ENCODE assay signal across 14 cellular contexts in the genomic region with DNA sequence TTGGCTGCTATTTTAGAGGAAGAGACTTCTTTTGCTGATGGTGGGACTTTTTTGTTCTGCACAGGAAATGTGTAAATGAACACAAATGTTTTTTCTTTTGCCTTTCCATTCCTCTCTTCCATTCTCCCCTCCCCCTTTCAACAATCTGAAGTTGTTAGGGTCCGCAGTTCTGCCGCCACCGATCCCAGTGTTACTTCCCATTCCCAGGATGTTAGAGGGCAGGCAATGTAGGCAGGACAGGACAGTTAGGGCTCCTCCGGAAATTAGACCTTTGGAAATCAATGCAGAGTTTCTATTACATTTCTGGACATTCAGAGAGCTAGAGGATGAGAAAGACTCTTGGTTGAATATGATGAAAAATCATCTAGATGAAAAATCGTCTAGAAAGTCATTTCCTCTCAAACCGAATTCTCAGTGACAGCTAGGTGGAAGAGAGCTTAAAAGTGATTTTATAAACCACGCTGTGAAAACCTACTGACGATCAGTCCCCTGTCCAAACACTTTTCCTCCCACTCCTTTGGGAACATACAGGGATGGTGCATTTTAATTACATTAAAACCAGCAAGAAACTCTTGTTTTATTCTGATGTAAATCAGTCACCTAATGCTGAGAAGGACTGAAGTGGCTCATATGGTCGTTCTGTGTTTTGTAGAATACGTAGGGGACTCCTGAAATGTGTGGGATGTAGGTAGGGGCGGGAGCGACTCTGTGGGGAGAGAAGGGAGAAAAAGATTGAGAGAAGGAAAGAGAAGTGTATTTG. TPM values are rescaled to one million over a fixed set of nuclear protein-coding genes. Genes with fewer than 3 reads are reported as not detected.
DNase-seq lines count a peak whose midpoint lies in the region; ATAC-seq and TF ChIP-seq lines count a peak whose summit lies in the region.
"Had no signal": no experiment of that assay in that cellular context is flagged by ENCODE, and none has a peak within 500 bp of the region (broad histone marks: within the 10 kb centered on the region; RNA-seq: fewer than 3 reads in every experiment).

No MANE protein-coding gene starts in this region.

- H3K4me3 ChIP-seq in GM23338: peak overlapping the region; percentile 59
- H3K4me3 ChIP-seq in WI38 (ENCODE audit: low read depth, low read length): peak overlapping the region; percentile 48; the same call in 1 of the 2 replicates
- peak overlapping the region; percentile 46 for H3K4me3 ChIP-seq in fibroblast of pulmonary artery (replicated peaks; ENCODE audit: low read depth, low read length)
- H3K4me3 ChIP-seq in neuron (ENCODE audit: low read length): no peak overlapping the region

- H3F3A ChIP-seq in GM23338 (replicated peaks; ENCODE audit: low read depth): 0 out of 2 replicates have a peak, but pooled peaks cover 6% of the 10 kb centered on the region

- peaks cover 67% of the 10 kb centered on the region for H3K27me3 Mint-ChIP-seq in GM23338 (ENCODE audit: insufficient read depth, low read depth, poor library complexity)

- no peaks in the 10 kb centered on the region for H4K20me1 ChIP-seq in GM23338 (replicated peaks; ENCODE audit: insufficient read depth)

- H2AFZ ChIP-seq in GM23338: no peak overlapping the region; the same call in 1 of the 2 replicates
- H2AFZ ChIP-seq in neuron (ENCODE audit: low read depth, low read length): peak overlapping the region; percentile 73

- no peak for TF ChIP-seq CTCF in GM23338 (conservative IDR thresholded peaks at IDR 0.05; ENCODE audit: low read depth in 2 of 2)
- TF ChIP-seq CTCF in WI38 (IDR thresholded peaks at IDR 0.05; ENCODE audit: low read depth, low read length): no peak
- TF ChIP-seq CTCF in fibroblast of pulmonary artery (IDR thresholded peaks at IDR 0.05; ENCODE audit: low read length, missing control alignments): no peak

- H3K4me1 Mint-ChIP-seq in GM23338: peaks cover 37% of the 10 kb centered on the region
- H3K4me1 Mint-ChIP-seq in stimulated activated effector memory CD8-positive, alpha-beta T cell treated with anti-CD3 and anti-CD28 coated beads, Interleukin-12 subunit alpha, Interleukin-12 subunit beta, amount 100 ng/mL, for 72 hours: no peaks in the 10 kb centered on the region

- H3K4me1 ChIP-seq in GM23338 (ENCODE audit: insufficient read depth) (peaks cover 48% of the 10 kb centered on the region), neuron (ENCODE audit: insufficient read depth, low read length) (no peaks in the 10 kb centered on the region)
- H3K4me1 ChIP-seq: BE2C had no signal

- peaks cover 9% of the 10 kb centered on the region; the same call in 2 of the 3 replicates for H3K9me3 Mint-ChIP-seq in GM23338
- peaks cover 18% of the 10 kb centered on the region for H3K9me3 Mint-ChIP-seq in stimulated activated effector memory CD8-positive, alpha-beta T cell treated with anti-CD3 and anti-CD28 coated beads, Interleukin-12 subunit alpha, Interleukin-12 subunit beta, amount 100 ng/mL, for 72 hours

- peak overlapping the region; percentile 78 for H3K4me3 Mint-ChIP-seq in GM23338
- no peak overlapping the region for H3K4me3 Mint-ChIP-seq in stimulated activated effector memory CD8-positive, alpha-beta T cell treated with anti-CD3 and anti-CD28 coated beads, Interleukin-12 subunit alpha, Interleukin-12 subunit beta, amount 100 ng/mL, for 72 hours
- H3K4me3 Mint-ChIP-seq: activated T-cell treated with anti-CD3 and anti-CD28 coated beads, Interleukin-2, amount 50 U/mL, for 24 hours had no signal

- H3K36me3 ChIP-seq in GM23338 (ENCODE audit: insufficient read depth) (no peaks in the 10 kb centered on the region), neuron (ENCODE audit: insufficient read depth, low read length) (no peaks in the 10 kb centered on the region)
- H3K36me3 ChIP-seq: BE2C, brain microvascular endothelial cell had no signal

- H3K27ac Mint-ChIP-seq in GM23338: no peak overlapping the region
- H3K27ac Mint-ChIP-seq in stimulated activated effector memory CD8-positive, alpha-beta T cell treated with anti-CD3 and anti-CD28 coated beads, Interleukin-12 subunit alpha, Interleukin-12 subunit beta, amount 100 ng/mL, for 72 hours: no peak overlapping the region
- H3K27ac Mint-ChIP-seq: activated T-cell treated with anti-CD3 and anti-CD28 coated beads, Interleukin-2, amount 50 U/mL, for 24 hours had no signal

- H3K9me2 ChIP-seq in GM23338 (ENCODE audit: insufficient read depth): 0 out of 2 replicates have a peak, but pooled peaks cover 4% of the 10 kb centered on the region

- H3K9me3 ChIP-seq in neuron (ENCODE audit: low read length): no peaks in the 10 kb centered on the region
- H3K9me3 ChIP-seq: BE2C had no signal

- peak overlapping the region; percentile 80 for H3K4me2 ChIP-seq in GM23338

- H3K27ac ChIP-seq in GM23338 (ENCODE audit: low read depth): no peak overlapping the region
- H3K27ac ChIP-seq: brain microvascular endothelial cell, epithelial cell of prostate had no signal

- H3K27me3 ChIP-seq in GM23338 (ENCODE audit: insufficient read depth): peaks cover 77% of the 10 kb centered on the region
- peaks cover 41% of the 10 kb centered on the region for H3K27me3 ChIP-seq in neuron (ENCODE audit: insufficient read depth, low read length)
- H3K27me3 ChIP-seq: brain microvascular endothelial cell had no signal

- no peaks in the 10 kb centered on the region for H3K79me2 ChIP-seq in GM23338 (replicated peaks; ENCODE audit: insufficient read depth)

- ATAC-seq in GM23338 (peak; percentile 29), HG03565 (IDR thresholded peaks at IDR 0.05; ENCODE audit: unreplicated experiment) (no peak), GM19455 (IDR thresholded peaks at IDR 0.05; ENCODE audit: unreplicated experiment) (no peak)
- ATAC-seq in stimulated activated effector memory CD8-positive, alpha-beta T cell treated with anti-CD3 and anti-CD28 coated beads, Interleukin-12 subunit alpha, Interleukin-12 subunit beta, amount 100 ng/mL, for 72 hours: no peak

- H3K36me3 Mint-ChIP-seq in GM23338 (ENCODE audit: low read depth): peaks cover 8% of the 10 kb centered on the region; the same call in 1 of the 3 replicates
- no peaks in the 10 kb centered on the region for H3K36me3 Mint-ChIP-seq in stimulated activated effector memory CD8-positive, alpha-beta T cell treated with anti-CD3 and anti-CD28 coated beads, Interleukin-12 subunit alpha, Interleukin-12 subunit beta, amount 100 ng/mL, for 72 hours

- DNase-seq in GM23338 (ENCODE audit: low spot score) (peak; percentile 15), fibroblast of pulmonary artery (ENCODE audit: low read depth) (no peak)
- no peak for DNase-seq in central memory CD4-positive, alpha-beta T cell
- no peak for DNase-seq in stimulated activated effector memory CD8-positive, alpha-beta T cell treated with anti-CD3 and anti-CD28 coated beads, Interleukin-12 subunit alpha, Interleukin-12 subunit beta, amount 100 ng/mL, for 72 hours (ENCODE audit: low spot score in 2 of 2)
- DNase-seq: activated T-cell treated with anti-CD3 and anti-CD28 coated beads, Interleukin-2, amount 50 U/mL, for 24 hours; BE2C; brain microvascular endothelial cell; IMR-90; NCI-H2029 treated with DMSO at 0.1 percent for 48 hours had no signal

TF ChIP-seq in GM23338, 12 proteins besides CTCF, POLR2A, EP300 and RAD21:
- TF ChIP-seq EZH2 (IDR thresholded peaks at IDR 0.05; ENCODE audit: low read depth, unreplicated experiment): peak; percentile 24
- TF ChIP-seq, protein P1, sequence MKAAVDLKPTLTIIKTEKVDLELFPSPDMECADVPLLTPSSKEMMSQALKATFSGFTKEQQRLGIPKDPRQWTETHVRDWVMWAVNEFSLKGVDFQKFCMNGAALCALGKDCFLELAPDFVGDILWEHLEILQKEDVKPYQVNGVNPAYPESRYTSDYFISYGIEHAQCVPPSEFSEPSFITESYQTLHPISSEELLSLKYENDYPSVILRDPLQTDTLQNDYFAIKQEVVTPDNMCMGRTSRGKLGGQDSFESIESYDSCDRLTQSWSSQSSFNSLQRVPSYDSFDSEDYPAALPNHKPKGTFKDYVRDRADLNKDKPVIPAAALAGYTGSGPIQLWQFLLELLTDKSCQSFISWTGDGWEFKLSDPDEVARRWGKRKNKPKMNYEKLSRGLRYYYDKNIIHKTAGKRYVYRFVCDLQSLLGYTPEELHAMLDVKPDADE (IDR thresholded peaks at IDR 0.05): no peak
- TF ChIP-seq ZNF114 (CRISPR knock-in tag; IDR thresholded peaks at IDR 0.05): no peak
- TF ChIP-seq ZNF331 (CRISPR knock-in tag; IDR thresholded peaks at IDR 0.05; ENCODE audit: low read depth): no peak

RNA-seq across cellular contexts. Expression of a gene that starts 17.9 kb away (rescaled TPM):
- total RNA-seq in GM23338 (2014; rRNA removed; shearing (Covaris generic)): 0.10 and 0.12 TPM in 2 replicates
- polyA plus RNA-seq in GM23338 (2016; fragmentation: Nextera tagmentation; extraction: Ambion mirVana): 0.05 and 0.07 TPM in 2 replicates
- total RNA-seq: IMR-90 had no signal
- polyA plus RNA-seq: IMR-90 had no signal
